Comparison of ENCODE assay signal across 8 cellular contexts in genomic region chr6:32177788-32178546, GRCh38. TPM values are rescaled to one million over a fixed set of nuclear protein-coding genes. Genes with fewer than 3 reads are reported as not detected.
DNase-seq lines count a peak whose midpoint lies in the region; ATAC-seq, FAIRE-seq and TF ChIP-seq lines count a peak whose summit lies in the region.

RNF5 (plus strand) TSS chr6:32178405; CDS start chr6:32178512, 107 bp downstream.

- peaks cover 9% of the 10 kb centered on the region for H3F3A ChIP-seq in smooth muscle cell (ENCODE audit: low read depth)

- DNase-seq in NCI-H2227 (lab: John Stamatoyannopoulos, UW; ENCODE audit: unreplicated experiment) (peak; percentile 99), bronchial epithelial cell (ENCODE audit: low read depth) (peak; percentile 100), iPS-NIHi11 (ENCODE audit: low spot score) (peak; percentile 90), smooth muscle cell (lab: John Stamatoyannopoulos, UW; ENCODE audit: unreplicated experiment) (peak; percentile 93)

- H3K9ac ChIP-seq in smooth muscle cell (ENCODE audit: low read depth): peak within 1 kb of the TSS; percentile 84

- H3K9me3 ChIP-seq in smooth muscle cell (replicated peaks; ENCODE audit: low read depth): no peaks in the 10 kb centered on the region

- TF ChIP-seq CTCF in WI38 (IDR thresholded peaks at IDR 0.05; ENCODE audit: low read depth, low read length) (no peak), bronchial epithelial cell (IDR thresholded peaks at IDR 0.05; ENCODE audit: insufficient read depth, low read length, severe bottlenecking) (no peak), smooth muscle cell (IDR thresholded peaks at IDR 0.05; ENCODE audit: borderline replicate concordance, insufficient read depth, poor library complexity, severe bottlenecking) (no peak)

- H3K4me1 ChIP-seq in ACC112 (ENCODE audit: control insufficient read depth, insufficient read depth, low read length, unreplicated experiment) (peaks cover 19% of the 10 kb centered on the region), smooth muscle cell (ENCODE audit: low read depth) (peaks cover 15% of the 10 kb centered on the region)

- H3K27ac ChIP-seq in ACC112 (ENCODE audit: low read depth, low read length) (peak within 1 kb of the TSS; percentile 97), smooth muscle cell (ENCODE audit: low read depth) (peak within 1 kb of the TSS; percentile 95)

- no peaks in the 10 kb centered on the region for H3K36me3 ChIP-seq in ACC112 (ENCODE audit: insufficient read depth, low read length)
- H3K36me3 ChIP-seq in bronchial epithelial cell (ENCODE audit: control insufficient read depth, insufficient read depth, low read length): peaks cover 10% of the 10 kb centered on the region
- H3K36me3 ChIP-seq in smooth muscle cell (ENCODE audit: low read depth): no peaks in the 10 kb centered on the region

- WGBS in smooth muscle cell (ENCODE audit: low lambda C conversion rate): under 1% methylated on average over 26 of the region's 33 CpGs

- H3K4me2 ChIP-seq in smooth muscle cell: peak within 1 kb of the TSS; percentile 99

- H2AFZ ChIP-seq in ACC112 (ENCODE audit: low read length, unreplicated experiment) (peak within 1 kb of the TSS; percentile 86), smooth muscle cell (ENCODE audit: low read depth) (peak within 1 kb of the TSS; percentile 85)

- no peaks in the 10 kb centered on the region for H4K20me1 ChIP-seq in smooth muscle cell (ENCODE audit: low read depth)

- peaks cover 41% of the 10 kb centered on the region for H3K79me2 ChIP-seq in ACC112 (ENCODE audit: control insufficient read depth, insufficient read depth, low read length, unreplicated experiment)
- H3K79me2 ChIP-seq in smooth muscle cell (ENCODE audit: low read depth): peaks cover 39% of the 10 kb centered on the region

- ATAC-seq in GM18870 (IDR thresholded peaks at IDR 0.05; ENCODE audit: unreplicated experiment) (peak; percentile 85), HG03139 (IDR thresholded peaks at IDR 0.05; ENCODE audit: unreplicated experiment) (peak; percentile 63)

- peak within 1 kb of the TSS; percentile 96 for H3K4me3 ChIP-seq in ACC112 (ENCODE audit: low read depth, low read length)
- H3K4me3 ChIP-seq in WI38 (ENCODE audit: low read depth, low read length): peak within 1 kb of the TSS; percentile 98
- peak within 1 kb of the TSS; percentile 73 for H3K4me3 ChIP-seq in bronchial epithelial cell (ENCODE audit: low read depth, low read length)
- H3K4me3 ChIP-seq in smooth muscle cell: peak within 1 kb of the TSS; percentile 91

- H3K27me3 ChIP-seq in ACC112 (ENCODE audit: insufficient read depth, low read length) (no peaks in the 10 kb centered on the region), bronchial epithelial cell (ENCODE audit: control insufficient read depth, insufficient read depth, low read length) (no peaks in the 10 kb centered on the region), smooth muscle cell (ENCODE audit: low read depth) (no peaks in the 10 kb centered on the region)

- peak; percentile 95 for FAIRE-seq in bronchial epithelial cell (lab: Jason Lieb, UNC)

RNA-seq across cellular contexts. Expression of gene RNF5, which starts in this region (rescaled TPM):
- 29.2 and 50.5 TPM in 2 replicates for total RNA-seq in bronchial epithelial cell
- 49.3 and 58.1 TPM in 2 replicates for total RNA-seq in smooth muscle cell
- 74.0 and 75.9 TPM in 2 replicates for polyA plus RNA-seq in smooth muscle cell

Comparison
In these comparisons a context has a peak if more than half of its experiments do, and no peak if none do; other contexts are left out.
1. Peak in every context shown above with its lines: DNase-seq, ATAC-seq, H3K4me3 ChIP-seq and H3K27ac ChIP-seq.